ENCODE assay signal across 30 cellular contexts in genomic region chr3:8736436-8736835, GRCh38. TPM values are rescaled to one million over a fixed set of nuclear protein-coding genes. Genes with fewer than 3 reads are reported as not detected.
"Had no signal": no experiment of that assay in that cellular context is flagged by ENCODE, and none has a peak within 500 bp of the region (broad histone marks: within the 10 kb centered on the region; RNA-seq: fewer than 3 reads in every experiment).

No MANE protein-coding gene starts in this region.

- DNase-seq: activated CD4-positive, alpha-beta memory T cell treated with anti-CD3 and anti-CD28 coated beads for 36 hours; activated CD4-positive, alpha-beta T cell treated with anti-CD3 and anti-CD28 coated beads, Interleukin-2, amount 10 ng/mL, durations not matched to agents 24 days and 14 days; activated CD4-positive, CD25-positive, alpha-beta regulatory T cell treated with anti-CD3 and anti-CD28 coated beads, Interleukin-2, amount 50 U/mL, for 72 hours; activated naive CD4-positive, alpha-beta T cell; activated naive CD8-positive, alpha-beta T cell treated with anti-CD3 and anti-CD28 coated beads, Interleukin-2, amount 10 ng/mL, durations not matched to agents 7 days and 5 days; activated T-cell treated with anti-CD3 and anti-CD28 coated beads, Interleukin-2, amount 50 U/mL, for 4 hours; amniotic stem cell; brain microvascular endothelial cell; central memory CD4-positive, alpha-beta T cell; hippocampal formation; left colon; mammary epithelial cell; naive B cell; nucleus accumbens; right cardiac atrium; stimulated activated CD4-positive, alpha-beta T cell treated with anti-CD3 and anti-CD28 coated beads, Interleukin-12 subunit alpha, Interleukin-12 subunit beta, amount 100 ng/mL, for 4 hours; stimulated activated CD4-positive, alpha-beta T cell treated with anti-CD3 and anti-CD28 coated beads, Interleukin-4, amount 100 ng/mL, for 1 hour; stimulated activated naive CD8-positive, alpha-beta T cell treated with anti-CD3 and anti-CD28 coated beads, Interleukin-15, Interleukin-2, amounts not matched to agents 100 U/mL and 50 U/mL, for 24 hours; T-helper 17 cell; T1000; trophoblast cell had no signal

- H3K27me3 Mint-ChIP-seq: activated CD4-positive, alpha-beta T cell treated with anti-CD3 and anti-CD28 coated beads, Interleukin-2, amount 10 ng/mL, durations not matched to agents 24 days and 14 days had no signal

- H3K27me3 ChIP-seq: brain microvascular endothelial cell had no signal

- H3K27ac ChIP-seq: brain microvascular endothelial cell, parathyroid adenoma, thoracic aorta had no signal

- H3K9me3 Mint-ChIP-seq: activated CD4-positive, alpha-beta memory T cell treated with anti-CD3 and anti-CD28 coated beads for 36 hours; activated CD4-positive, alpha-beta T cell treated with anti-CD3 and anti-CD28 coated beads, Interleukin-2, amount 10 ng/mL, durations not matched to agents 24 days and 14 days; activated naive CD8-positive, alpha-beta T cell treated with anti-CD3 and anti-CD28 coated beads, Interleukin-2, amount 10 ng/mL, durations not matched to agents 7 days and 5 days; activated T-cell treated with anti-CD3 and anti-CD28 coated beads, Interleukin-2, amount 50 U/mL, for 4 hours; activated T-helper 17 cell treated with anti-CD3 and anti-CD28 coated beads, Interleukin-2, amount 50 U/mL, for 72 hours had no signal

- H3K9ac ChIP-seq: parathyroid adenoma had no signal

- H3K4me1 Mint-ChIP-seq: activated T-helper 17 cell treated with anti-CD3 and anti-CD28 coated beads, Interleukin-2, amount 50 U/mL, for 72 hours; naive B cell; T-helper 17 cell had no signal

- H3K9me3 ChIP-seq: thoracic aorta had no signal

- H3K4me3 Mint-ChIP-seq: activated CD4-positive, alpha-beta memory T cell treated with anti-CD3 and anti-CD28 coated beads for 36 hours; activated CD4-positive, alpha-beta T cell treated with anti-CD3 and anti-CD28 coated beads, Interleukin-2, amount 10 ng/mL, durations not matched to agents 24 days and 14 days; activated naive CD8-positive, alpha-beta T cell treated with anti-CD3 and anti-CD28 coated beads, Interleukin-2, amount 10 ng/mL, durations not matched to agents 7 days and 5 days; activated T-cell treated with anti-CD3 and anti-CD28 coated beads, Interleukin-2, amount 50 U/mL, for 4 hours; activated T-helper 17 cell treated with anti-CD3 and anti-CD28 coated beads, Interleukin-2, amount 50 U/mL, for 72 hours; naive B cell; T-helper 17 cell had no signal

- H3K36me3 Mint-ChIP-seq: activated CD4-positive, alpha-beta memory T cell treated with anti-CD3 and anti-CD28 coated beads for 36 hours; activated naive CD8-positive, alpha-beta T cell treated with anti-CD3 and anti-CD28 coated beads, Interleukin-2, amount 10 ng/mL, durations not matched to agents 7 days and 5 days; naive B cell had no signal

- H3K36me3 ChIP-seq: brain microvascular endothelial cell, thoracic aorta had no signal

- H3K4me3 ChIP-seq: thoracic aorta had no signal

- H3K4me1 ChIP-seq: parathyroid adenoma had no signal

- H3K27ac Mint-ChIP-seq: activated CD4-positive, alpha-beta memory T cell treated with anti-CD3 and anti-CD28 coated beads for 36 hours; activated CD4-positive, alpha-beta T cell treated with anti-CD3 and anti-CD28 coated beads, Interleukin-2, amount 10 ng/mL, durations not matched to agents 24 days and 14 days; activated naive CD8-positive, alpha-beta T cell treated with anti-CD3 and anti-CD28 coated beads, Interleukin-2, amount 10 ng/mL, durations not matched to agents 7 days and 5 days; activated T-helper 17 cell treated with anti-CD3 and anti-CD28 coated beads, Interleukin-2, amount 50 U/mL, for 72 hours; T-helper 17 cell had no signal

RNA-seq across cellular contexts. Expression of gene CAV3, which starts 2.8 kb away (rescaled TPM):
- total RNA-seq: activated CD4-positive, alpha-beta memory T cell treated with anti-CD3 and anti-CD28 coated beads for 36 hours; activated CD4-positive, alpha-beta T cell treated with anti-CD3 and anti-CD28 coated beads, Interleukin-2, amount 10 ng/mL, durations not matched to agents 24 days and 14 days; activated naive CD8-positive, alpha-beta T cell treated with anti-CD3 and anti-CD28 coated beads, Interleukin-2, amount 10 ng/mL, durations not matched to agents 7 days and 5 days; activated T-cell treated with anti-CD3 and anti-CD28 coated beads, Interleukin-2, amount 50 U/mL, for 4 hours; activated T-helper 17 cell treated with anti-CD3 and anti-CD28 coated beads, Interleukin-2, amount 50 U/mL, for 72 hours; astrocyte; endothelial cell of umbilical vein; fibroblast of lung; fibroblast of villous mesenchyme; left colon; liver; mammary epithelial cell; mucosa of gallbladder; T-helper 17 cell; thoracic aorta had no signal
